In genomic region chr13:20948001-20948400, GRCh38 we compare ENCODE assay signal across 5 cellular contexts. TPM values are rescaled to one million over a fixed set of nuclear protein-coding genes. Genes with fewer than 3 reads are reported as not detected.
DNase-seq lines count a peak whose midpoint lies in the region; ATAC-seq and TF ChIP-seq lines count a peak whose summit lies in the region.
"Not testable (repeated sequence)": the region's sequence is repeated elsewhere in the genome, so short reads cannot be mapped to it uniquely, and the experiment has no call there.

No MANE protein-coding gene starts in this region.

- H3K9me2 ChIP-seq in PC-3 (replicated peaks; ENCODE audit: low read length), result not testable (repeated sequence)

- not testable (repeated sequence) for TF ChIP-seq EP300 in sigmoid colon (IDR thresholded peaks at IDR 0.05)

- H3K4me3 ChIP-seq in PC-3 (ENCODE audit: low read length); mammary epithelial cell (replicated peaks in 1 of 3; ENCODE audit: insufficient read depth in 1 of 3, low read depth in 2 of 3, low read length in 3 of 3); epithelial cell of esophagus (ENCODE audit: low read length); sigmoid colon: not testable (repeated sequence)

- dilution Hi-C loops in mammary epithelial cell (cut with HindIII; ENCODE audit: low sequenced_read_pairs), result loop anchor here (25.0 kb wide), 1 partner anchor 761 kb away; the partner anchor contains the start of gene GJB2

- not testable (repeated sequence) for H3K36me3 ChIP-seq in PC-3 (ENCODE audit: low read depth, low read length); mammary epithelial cell (ENCODE audit: insufficient read depth, low read length); sigmoid colon

- intact Hi-C loops in PC-3 (cut with micrococcal nuclease); mammary epithelial cell (cut with micrococcal nuclease); sigmoid colon (cut with DNase I): not testable (repeated sequence)

- WGBS in mammary epithelial cell (ENCODE audit: low coverage, missing lambda C conversion rate), result 29% methylated on average over 3 of the region's 3 CpGs
- 88 to 92% methylated on average over 3 of the region's 3 CpGs for WGBS in sigmoid colon, 2 donors

- not testable (repeated sequence) for TF ChIP-seq POLR2A in sigmoid colon (IDR thresholded peaks at IDR 0.05)

- not testable (repeated sequence) for H3K4me1 ChIP-seq in PC-3 (ENCODE audit: insufficient read depth, low read length); mammary epithelial cell (ENCODE audit: insufficient read depth, low read length)
- peaks cover 0 to 12% (median 8%) of the 10 kb centered on the region in 4 donors for H3K4me1 ChIP-seq in sigmoid colon

- not testable (repeated sequence) for H3K9me3 ChIP-seq in PC-3 (ENCODE audit: low read length); mammary epithelial cell (replicated peaks; ENCODE audit: insufficient read depth, low read length); sigmoid colon

- H3K4me2 ChIP-seq in PC-3 (ENCODE audit: low read length); mammary epithelial cell (ENCODE audit: insufficient read depth, low read depth, low read length): not testable (repeated sequence)

- not testable (repeated sequence) for H3K79me2 ChIP-seq in PC-3 (ENCODE audit: low read length); mammary epithelial cell (ENCODE audit: insufficient read depth, low read length)

- in situ Hi-C loops in mammary epithelial cell (cut with MboI; ENCODE audit: low sequenced_read_pairs in 2 of 2), result loop anchor here (10.0 to 25.0 kb wide), 3 partner anchors 187 to 539 kb away; no protein-coding TSS in a partner anchor

- not testable (repeated sequence) for ATAC-seq in PC-3

- DNase-seq in PC-3 (peak; percentile 37), mammary epithelial cell (peak; percentile 47), epithelial cell of esophagus (ENCODE audit: low read depth) (peak; percentile 82), mesenteric fat pad (ENCODE audit: low spot score) (peak; percentile 18), sigmoid colon (peak; percentile 12)

- not testable (repeated sequence) for H3K9ac ChIP-seq in PC-3 (ENCODE audit: low read length); mammary epithelial cell (ENCODE audit: insufficient read depth, low read length)

- not testable (repeated sequence) for H2AFZ ChIP-seq in PC-3 (ENCODE audit: low read length); mammary epithelial cell (ENCODE audit: low read depth, low read length)

- not testable (repeated sequence) for TF ChIP-seq CTCF in PC-3 (conservative IDR thresholded peaks at IDR 0.05; ENCODE audit: low read depth, low read length); mammary epithelial cell (conservative IDR thresholded peaks at IDR 0.05 in 1 of 2, IDR thresholded peaks at IDR 0.05 in 1 of 2; ENCODE audit: extremely low read depth in 1 of 2, insufficient read depth in 1 of 2, low read depth in 1 of 2, low read length in 2 of 2); epithelial cell of esophagus (IDR thresholded peaks at IDR 0.05; ENCODE audit: insufficient read depth, low read depth, low read length, missing control alignments); sigmoid colon (IDR thresholded peaks at IDR 0.05)

- BruUV-seq in PC-3 (replicated peaks; lab: Mats Ljungman, UMichigan); mammary epithelial cell (replicated peaks; lab: Mats Ljungman, UMichigan): not testable (repeated sequence)

- POLR2A ChIA-PET in PC-3 (lab: Charles Lee; ENCODE audit: unreplicated experiment), result not testable (repeated sequence)

- not testable (repeated sequence) for H3K27ac ChIP-seq in PC-3 (ENCODE audit: low read length); mammary epithelial cell (ENCODE audit: insufficient read depth, low read depth, low read length); sigmoid colon

- H3F3A ChIP-seq in PC-3 (ENCODE audit: low read length, unreplicated experiment), result not testable (repeated sequence)

- not testable (repeated sequence) for H3K27me3 ChIP-seq in PC-3 (ENCODE audit: low read length); mammary epithelial cell (ENCODE audit: insufficient read depth, low read length); sigmoid colon

- not testable (repeated sequence) for H4K20me1 ChIP-seq in PC-3 (ENCODE audit: low read length); mammary epithelial cell (ENCODE audit: insufficient read depth, low read length)

- CTCF ChIA-PET in PC-3 (lab: Charles Lee); mammary epithelial cell (lab: Charles Lee; ENCODE audit: low non-redundant PET): not testable (repeated sequence)

RNA-seq across cellular contexts. Expression of gene XPO4, which starts 45.5 kb away (rescaled TPM):
- total RNA-seq in PC-3 (2014; rRNA removed), result 38.5 and 39.9 TPM in 2 replicates
- total RNA-seq in mammary epithelial cell, result 10 to 100 TPM; 18.1 to 23.7 TPM
- polyA plus RNA-seq in mammary epithelial cell, result 8.3 TPM
- polyA minus RNA-seq in mammary epithelial cell, result 21.9 TPM
- 13.1 TPM for total RNA-seq in mesenteric fat pad
- total RNA-seq in sigmoid colon, result 10 to 100 TPM; 15.6 to 26.8 (median 17.6) TPM
- polyA plus RNA-seq in sigmoid colon, result 1 to 10 TPM; 1.8 to 5.8 (median 2.3) TPM

Comparison
In these comparisons a context has a peak if more than half of its experiments do, and no peak if none do; other contexts are left out.
1. DNase-seq: peak in every context shown above with its lines; median percentile 82 in epithelial cell of esophagus; 47 in mammary epithelial cell; 37 in PC-3; 18 in mesenteric fat pad; 12 in sigmoid colon.